Comparison of ENCODE assay signal across 31 cellular contexts in genomic region chr9:77438653-77439052, GRCh38.
"Had no signal": no experiment of that assay in that cellular context is flagged by ENCODE, and none has a peak within 500 bp of the region (broad histone marks: within the 10 kb centered on the region; RNA-seq: fewer than 3 reads in every experiment).

No MANE protein-coding gene starts in this region.

- H3K4me3 Mint-ChIP-seq: activated CD4-positive, alpha-beta memory T cell treated with anti-CD3 and anti-CD28 coated beads for 36 hours; activated CD4-positive, alpha-beta T cell treated with anti-CD3 and anti-CD28 coated beads for 36 hours; activated CD4-positive, alpha-beta T cell treated with anti-CD3 and anti-CD28 coated beads, Interleukin-2, amount 10 ng/mL, durations not matched to agents 24 days and 14 days; activated CD8-positive, alpha-beta T cell treated with anti-CD3 and anti-CD28 coated beads, Interleukin-2, amount 10 ng/mL, durations not matched to agents 7 days and 5 days; activated naive CD8-positive, alpha-beta T cell; activated T-cell treated with anti-CD3 and anti-CD28 coated beads, Interleukin-2, amount 50 U/mL, for 24 hours; activated T-cell treated with anti-CD3 and anti-CD28 coated beads, Interleukin-2, amount 50 U/mL, for 72 hours; T-helper 17 cell; T-helper 2 cell treated with Interferon-gamma antibody and Interleukin-4, amounts not matched to agents 5 μg/mL and 100 μg/mL, for 36 hours had no signal

- H3K9me3 ChIP-seq: body of pancreas, colonic mucosa, gastrocnemius medialis, heart left ventricle had no signal

- H3K4me3 ChIP-seq: body of pancreas, colonic mucosa, gastrocnemius medialis, heart left ventricle had no signal

- H3K4me1 Mint-ChIP-seq: activated CD4-positive, alpha-beta T cell treated with anti-CD3 and anti-CD28 coated beads, Interleukin-2, amount 10 ng/mL, durations not matched to agents 24 days and 14 days had no signal

- H3K36me3 ChIP-seq: colonic mucosa, gastrocnemius medialis, heart left ventricle, WERI-Rb-1 had no signal

- H3K9me3 Mint-ChIP-seq: activated CD4-positive, alpha-beta memory T cell treated with anti-CD3 and anti-CD28 coated beads for 36 hours; activated CD4-positive, alpha-beta T cell treated with anti-CD3 and anti-CD28 coated beads, Interleukin-2, amount 10 ng/mL, durations not matched to agents 24 days and 14 days; activated T-cell treated with anti-CD3 and anti-CD28 coated beads, Interleukin-2, amount 50 U/mL, for 24 hours; activated T-cell treated with anti-CD3 and anti-CD28 coated beads, Interleukin-2, amount 50 U/mL, for 72 hours; T-helper 2 cell treated with Interferon-gamma antibody and Interleukin-4, amounts not matched to agents 5 μg/mL and 100 μg/mL, for 36 hours had no signal

- H3K36me3 Mint-ChIP-seq: activated CD4-positive, alpha-beta memory T cell treated with anti-CD3 and anti-CD28 coated beads for 36 hours; activated naive CD8-positive, alpha-beta T cell had no signal

- FAIRE-seq: endometrium had no signal

- H3K4me1 ChIP-seq: colonic mucosa, foreskin keratinocyte, gastrocnemius medialis had no signal

- DNase-seq: activated CD4-positive, alpha-beta memory T cell treated with anti-CD3 and anti-CD28 coated beads for 36 hours; activated CD4-positive, alpha-beta T cell treated with anti-CD3 and anti-CD28 coated beads for 36 hours; activated CD4-positive, alpha-beta T cell treated with anti-CD3 and anti-CD28 coated beads, Interleukin-2, amount 10 ng/mL, durations not matched to agents 24 days and 14 days; activated CD4-positive, CD25-positive, alpha-beta regulatory T cell; activated CD4-positive, CD25-positive, alpha-beta regulatory T cell treated with anti-CD3 and anti-CD28 coated beads, Interleukin-2, amount 50 U/mL, for 72 hours; activated CD8-positive, alpha-beta T cell treated with anti-CD3 and anti-CD28 coated beads, Interleukin-2, amount 10 ng/mL, durations not matched to agents 7 days and 5 days; activated effector memory CD4-positive, alpha-beta T cell treated with Interleukin-2 at 50 U/mL for 16 hours; activated gamma-delta T cell treated with Interleukin-2 at 50 U/mL for 16 hours; activated naive CD4-positive, alpha-beta T cell treated with anti-CD3 and anti-CD28 coated beads, Interleukin-2, amount 50 U/mL, for 16 hours; activated naive CD4-positive, alpha-beta T cell treated with Interleukin-2 at 50 U/mL for 16 hours; activated T-cell treated with anti-CD3 and anti-CD28 coated beads for 4 hours; activated T-cell treated with anti-CD3 and anti-CD28 coated beads, Interleukin-2, amount 50 U/mL, for 24 hours; activated T-cell treated with anti-CD3 and anti-CD28 coated beads, Interleukin-2, amount 50 U/mL, for 72 hours; amygdala; aorta; caudate nucleus; colonic mucosa; effector CD8-positive, alpha-beta T cell; foreskin keratinocyte; gastrocnemius medialis; glutamatergic neuron; heart left ventricle; T-helper 1 cell; T-helper 17 cell; T1000; WERI-Rb-1 had no signal

- H3K27ac ChIP-seq: colonic mucosa, foreskin keratinocyte, gastrocnemius medialis, WERI-Rb-1 had no signal

- H3K27ac Mint-ChIP-seq: activated CD4-positive, alpha-beta memory T cell treated with anti-CD3 and anti-CD28 coated beads for 36 hours; activated CD4-positive, alpha-beta T cell treated with anti-CD3 and anti-CD28 coated beads for 36 hours; activated CD4-positive, alpha-beta T cell treated with anti-CD3 and anti-CD28 coated beads, Interleukin-2, amount 10 ng/mL, durations not matched to agents 24 days and 14 days; activated CD8-positive, alpha-beta T cell treated with anti-CD3 and anti-CD28 coated beads, Interleukin-2, amount 10 ng/mL, durations not matched to agents 7 days and 5 days; activated naive CD8-positive, alpha-beta T cell; activated T-cell treated with anti-CD3 and anti-CD28 coated beads, Interleukin-2, amount 50 U/mL, for 24 hours; activated T-cell treated with anti-CD3 and anti-CD28 coated beads, Interleukin-2, amount 50 U/mL, for 72 hours; T-helper 17 cell; T-helper 2 cell treated with Interferon-gamma antibody and Interleukin-4, amounts not matched to agents 5 μg/mL and 100 μg/mL, for 36 hours had no signal

- ATAC-seq: activated CD4-positive, alpha-beta T cell treated with anti-CD3 and anti-CD28 coated beads for 36 hours; activated CD8-positive, alpha-beta T cell treated with anti-CD3 and anti-CD28 coated beads, Interleukin-2, amount 10 ng/mL, durations not matched to agents 7 days and 5 days; activated T-cell treated with anti-CD3 and anti-CD28 coated beads, Interleukin-2, amount 50 U/mL, for 72 hours; body of pancreas; esophagus mucosa; foreskin keratinocyte; gastrocnemius medialis; heart left ventricle; T-helper 17 cell had no signal

- H3K27me3 Mint-ChIP-seq: activated CD4-positive, alpha-beta memory T cell treated with anti-CD3 and anti-CD28 coated beads for 36 hours; activated CD4-positive, alpha-beta T cell treated with anti-CD3 and anti-CD28 coated beads for 36 hours had no signal

- H3K27me3 ChIP-seq: body of pancreas, colonic mucosa, foreskin keratinocyte, gastrocnemius medialis, heart left ventricle had no signal
